ENCODE assay signal across 8 cellular contexts in the genomic region with DNA sequence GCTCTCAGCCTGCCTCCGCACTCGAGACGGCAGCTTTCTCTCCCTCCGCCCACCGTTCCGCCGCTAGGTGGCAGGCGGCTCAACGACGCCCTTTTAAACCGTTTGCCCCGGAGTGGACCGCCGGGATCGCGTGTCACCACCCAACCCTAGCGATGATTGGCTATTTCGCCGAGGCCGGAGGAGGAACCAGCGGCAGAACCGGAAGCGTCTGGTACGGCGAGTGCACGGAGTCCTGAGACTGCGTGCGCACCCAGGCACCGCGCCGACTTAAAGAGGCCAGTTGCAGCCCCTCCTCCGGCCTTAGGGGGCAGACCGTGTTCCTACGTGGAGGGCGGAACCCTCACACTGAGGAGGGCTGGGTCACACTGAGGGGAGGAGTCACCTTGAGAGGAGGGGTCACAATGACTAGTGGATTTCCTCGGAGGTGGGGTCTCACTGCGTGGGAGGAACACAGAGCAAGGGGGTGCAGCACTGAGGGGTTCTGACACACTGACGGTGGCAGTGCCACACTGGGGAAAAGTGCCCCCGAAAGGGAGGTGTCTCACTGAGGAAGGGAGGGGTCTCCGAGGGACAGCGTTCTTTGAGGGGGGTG. TPM values are rescaled to one million over a fixed set of nuclear protein-coding genes. Genes with fewer than 3 reads are reported as not detected.
DNase-seq lines count a peak whose midpoint lies in the region; ATAC-seq and TF ChIP-seq lines count a peak whose summit lies in the region.

No MANE protein-coding gene starts in this region.

- peak in 3 of 4 donors; percentile 37 to 72 (median 59) for TF ChIP-seq POLR2A in esophagus squamous epithelium (IDR thresholded peaks at IDR 0.05)

- POLR2A ChIA-PET in Panc1 (lab: Charles Lee) = interaction anchor here (0.6 kb wide), 1 partner anchor 59 kb away, joined by 4 read pairs; no protein-coding TSS in a partner anchor

- CTCF ChIA-PET in Panc1 (lab: Charles Lee) = interaction anchor here (0.5 to 1.1 kb wide), 9 partner anchors 9 to 278 kb away, joined by 3 to 4 read pairs (median 3); a partner anchor contains a TSS

- H2AFZ ChIP-seq in DND-41 (ENCODE audit: low read depth, low read length) = peak overlapping the region; percentile 88
- peak overlapping the region; percentile 84 for H2AFZ ChIP-seq in KMS-11 (ENCODE audit: low read depth)

- H3K9me3 ChIP-seq in DND-41 (ENCODE audit: insufficient read depth, low read length, severe bottlenecking) (no peaks in the 10 kb centered on the region), Panc1 (ENCODE audit: control insufficient read depth, insufficient read depth, low read depth, low read length) (no peaks in the 10 kb centered on the region), esophagus squamous epithelium (no peaks in the 10 kb centered on the region)

- peaks cover 49% of the 10 kb centered on the region for H3K4me1 ChIP-seq in DND-41 (ENCODE audit: insufficient read depth, low read length)
- H3K4me1 ChIP-seq in KMS-11 (ENCODE audit: low read depth, poor library complexity, severe bottlenecking) = peaks cover 6% of the 10 kb centered on the region
- H3K4me1 ChIP-seq in Panc1 (ENCODE audit: control insufficient read depth, insufficient read depth, low read length) = peaks cover 20% of the 10 kb centered on the region
- peaks cover 15 to 46% (median 16%) of the 10 kb centered on the region in 3 donors for H3K4me1 ChIP-seq in esophagus squamous epithelium

- H3K9ac ChIP-seq in DND-41 (ENCODE audit: low read depth, low read length) (peak overlapping the region; percentile 71), KMS-11 (peak overlapping the region; percentile 42; the same call in 1 of the 2 replicates)

- H3K36me3 ChIP-seq in DND-41 (ENCODE audit: insufficient read depth, low read length) (peaks cover 25% of the 10 kb centered on the region), KMS-11 (ENCODE audit: insufficient read depth) (no peaks in the 10 kb centered on the region), Panc1 (ENCODE audit: control insufficient read depth, insufficient read depth, low read length) (no peaks in the 10 kb centered on the region; the same call in 1 of the 2 replicates), esophagus squamous epithelium (peaks cover 10 to 24% (median 13%) of the 10 kb centered on the region in 3 donors)

- H3K4me2 ChIP-seq in DND-41 (ENCODE audit: insufficient read depth, low read length) = peak overlapping the region; percentile 91
- peak overlapping the region; percentile 91 for H3K4me2 ChIP-seq in KMS-11

- ATAC-seq in DND-41 (ENCODE audit: insufficient read depth, low read depth) (peak; percentile 84), GM21737 (IDR thresholded peaks at IDR 0.05; ENCODE audit: unreplicated experiment) (peak; percentile 77), Panc1 (peak; percentile 93)

- H3K27ac ChIP-seq in DND-41 (ENCODE audit: low read length) (peak overlapping the region; percentile 83), KMS-11 (peak overlapping the region; percentile 61), Panc1 (ENCODE audit: low read length) (peak overlapping the region; percentile 100), esophagus squamous epithelium (peak overlapping the region; percentile 89 to 98 (median 96))

- no TSS peak for BruUV-seq in Panc1 (replicated peaks; lab: Mats Ljungman, UMichigan)

- WGBS in esophagus squamous epithelium, 2 donors = 0 to 4% methylated on average over 5 to 15 of the region's 41 CpGs

- peak overlapping the region; percentile 31 to 92; a peak in 3 of 4 replicates for H3K4me3 ChIP-seq in DND-41 (ENCODE audit: low read depth in 1 of 2, low read length in 2 of 2)
- H3K4me3 ChIP-seq in KMS-11 (IDR thresholded peaks at IDR 0.05; ENCODE audit: insufficient read depth, low read depth, low read length) = no peak overlapping the region
- peak overlapping the region; percentile 76 to 99 for H3K4me3 ChIP-seq in Panc1 (ENCODE audit: low read depth in 2 of 2, low read length in 2 of 2)
- peak overlapping the region; percentile 63 to 96 (median 84) for H3K4me3 ChIP-seq in esophagus squamous epithelium

- intact Hi-C loops in Panc1 (cut with micrococcal nuclease; ENCODE audit: unreplicated experiment) = loop anchor here (5.0 to 10.0 kb wide), 2 partner anchors 37 to 89 kb away; no protein-coding TSS in a partner anchor
- intact Hi-C loops in esophagus squamous epithelium (cut with DNase I) = loop anchor here (10.0 kb wide), 2 partner anchors 81 to 131 kb away; a partner anchor contains a TSS

- DNase-seq in DND-41 (peak; percentile 99), Panc1 (ENCODE audit: low read depth, low spot score) (peak; percentile 98), activated T-helper 1 cell treated with Interleukin-2 at 50 U/mL for 16 hours (ENCODE audit: low read depth) (peak; percentile 99), esophagus squamous epithelium (lab: John Stamatoyannopoulos, UW) (peak; percentile 98), myocyte (ENCODE audit: low read depth) (peak; percentile 100)
- DNase-seq in stimulated activated CD8-positive, alpha-beta memory T cell treated with anti-CD3 and anti-CD28 coated beads, Interleukin-7, amount 100 ng/mL, for 48 hours (ENCODE audit: extremely low read depth in 1 of 2, low read depth in 1 of 2) = peak; percentile 99

- H3K27me3 ChIP-seq in DND-41 (ENCODE audit: insufficient read depth, low read length, poor library complexity) (no peaks in the 10 kb centered on the region), KMS-11 (ENCODE audit: insufficient read depth, low read depth) (no peaks in the 10 kb centered on the region), Panc1 (ENCODE audit: control insufficient read depth, insufficient read depth, low read length) (no peaks in the 10 kb centered on the region), esophagus squamous epithelium (no peaks in the 10 kb centered on the region)

- in situ Hi-C loops in Panc1 (cut with HindIII; ENCODE audit: low pct_unique_long_range_greater_than_20kb, low sequenced_read_pairs) = no loop called here

- H4K20me1 ChIP-seq in DND-41 (ENCODE audit: insufficient read depth, low read length) (peaks cover 16% of the 10 kb centered on the region), KMS-11 (ENCODE audit: insufficient read depth) (no peaks in the 10 kb centered on the region)

- peak; percentile 79 for TF ChIP-seq CTCF in DND-41 (IDR thresholded peaks at IDR 0.05; ENCODE audit: borderline replicate concordance, extremely low read depth, low read length, poor library complexity, severe bottlenecking)
- peak; percentile 74 for TF ChIP-seq CTCF in KMS-11 (conservative IDR thresholded peaks at IDR 0.05; ENCODE audit: low read depth, low read length)
- TF ChIP-seq CTCF in Panc1 (IDR thresholded peaks at IDR 0.05) = no peak
- peak; percentile 83 to 99 (median 98) for TF ChIP-seq CTCF in esophagus squamous epithelium (IDR thresholded peaks at IDR 0.05)

- peaks cover 54% of the 10 kb centered on the region for H3K79me2 ChIP-seq in DND-41 (ENCODE audit: insufficient read depth, low read length)
- no peaks in the 10 kb centered on the region for H3K79me2 ChIP-seq in KMS-11 (ENCODE audit: insufficient read depth, low read depth)

RNA-seq across cellular contexts. Expression of a gene that starts 1.0 kb away (rescaled TPM):
- 55.0 TPM for total RNA-seq in Panc1 (2021; ENCODE audit: unreplicated experiment)
- 40.3 TPM for polyA plus RNA-seq in Panc1 (2012; ENCODE audit: insufficient read length)
- total RNA-seq in esophagus squamous epithelium = 10 to 100 TPM; 10.1 to 22.1 (median 14.4) TPM
- 63.5 and 76.8 TPM in 2 replicates for total RNA-seq in myocyte
- 75.2 TPM for polyA plus RNA-seq in myocyte (2012)

RNA-seq across cellular contexts. Expression of a gene that starts 14.1 kb away (rescaled TPM):
- total RNA-seq in Panc1 (2021; ENCODE audit: unreplicated experiment) (0.72 TPM), esophagus squamous epithelium (1 to 10 TPM in 1 of 4 donors, under 1 TPM in 1, not detected in 2; 0.27 to 1.9 TPM), myocyte (2.2 TPM in 2 replicates)
- 0.96 TPM for polyA plus RNA-seq in Panc1 (2012; ENCODE audit: insufficient read length)
- polyA plus RNA-seq in myocyte (2012) = 2.3 TPM

RNA-seq across cellular contexts. Expression of a gene that starts 46.6 kb away (rescaled TPM):
- not detected for total RNA-seq in Panc1 (2021; ENCODE audit: unreplicated experiment)
- not detected for polyA plus RNA-seq in Panc1 (2012; ENCODE audit: insufficient read length)
- 1 to 10 TPM in 3 of 4 donors, under 1 TPM in 1; 0.42 to 4.2 (median 1.5) TPM for total RNA-seq in esophagus squamous epithelium
- total RNA-seq in myocyte = not detected in 2 replicates
- polyA plus RNA-seq in myocyte (2012) = not detected

RNA-seq across cellular contexts. Expression of a gene that starts 53.7 kb away (rescaled TPM):
- 29,896 TPM for total RNA-seq in Panc1 (2021; ENCODE audit: unreplicated experiment)
- 43.7 TPM for polyA plus RNA-seq in Panc1 (2012; ENCODE audit: insufficient read length)
- total RNA-seq in esophagus squamous epithelium = 1,000 to 10,000 TPM in 3 of 4 donors, 100 to 1,000 TPM in 1; 759 to 4,621 (median 3,503) TPM
- 1,100 and 3,603 TPM in 2 replicates for total RNA-seq in myocyte
- polyA plus RNA-seq in myocyte (2012) = 4.5 TPM

RNA-seq across cellular contexts. Expression of a gene that starts 54.0 kb away (rescaled TPM):
- total RNA-seq in Panc1 (2021; ENCODE audit: unreplicated experiment) (39.9 TPM), esophagus squamous epithelium (10 to 100 TPM in 3 of 4 donors, 1 to 10 TPM in 1; 6.6 to 19.6 (median 14.2) TPM), myocyte (9.8 and 14.0 TPM in 2 replicates)
- 87.7 TPM for polyA plus RNA-seq in Panc1 (2012; ENCODE audit: insufficient read length)
- polyA plus RNA-seq in myocyte (2012) = 32.2 TPM
